ENCODE assay signal across 8 cellular contexts in the genomic region with DNA sequence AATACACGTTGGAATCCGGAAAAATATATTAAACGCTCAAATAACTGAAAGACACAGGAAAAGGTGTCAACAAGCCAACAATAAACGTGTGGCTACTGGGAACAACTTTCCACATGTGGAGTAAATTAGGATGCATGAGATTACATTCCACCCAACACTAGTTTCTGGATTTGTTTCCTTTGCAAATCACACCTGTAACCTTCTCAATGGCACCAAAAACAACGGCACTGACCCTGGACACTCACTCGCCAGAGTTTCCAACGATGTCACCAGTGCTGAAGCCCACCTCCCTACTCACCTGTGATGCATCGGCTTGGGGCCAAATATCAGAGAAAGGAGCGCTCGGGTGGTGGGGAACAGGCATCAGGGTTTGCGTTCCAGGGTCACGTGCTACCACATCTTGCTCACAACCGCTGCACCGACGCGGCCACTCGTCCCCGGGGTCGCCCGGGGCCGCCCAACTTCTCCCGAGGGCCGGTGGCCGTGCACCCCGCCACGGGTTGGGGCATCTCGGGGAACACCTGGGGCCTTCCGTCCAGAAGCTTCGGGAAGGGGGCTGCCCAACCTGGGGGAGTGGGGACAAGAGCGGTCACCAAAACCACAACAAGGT. TPM values are rescaled to one million over a fixed set of nuclear protein-coding genes. Genes with fewer than 3 reads are reported as not detected.
DNase-seq lines count a peak whose midpoint lies in the region; ATAC-seq, FAIRE-seq and TF ChIP-seq lines count a peak whose summit lies in the region.

No MANE protein-coding gene starts in this region.

- H3K27ac Mint-ChIP-seq in CD14-positive monocyte: peak overlapping the region; percentile 73 to 90 (median 85)

- intact Hi-C loops in CD14-positive monocyte (cut with micrococcal nuclease): loop anchor here (5.0 to 10.0 kb wide), 3 partner anchors 73 to 124 kb away; a partner anchor contains a TSS

- H3K4me1 Mint-ChIP-seq in CD14-positive monocyte: peaks cover 28% of the 10 kb centered on the region

- TF ChIP-seq CTCF in CD14-positive monocyte (IDR thresholded peaks at IDR 0.05) (no peak), bronchial epithelial cell (IDR thresholded peaks at IDR 0.05; ENCODE audit: insufficient read depth, low read length, severe bottlenecking) (no peak)

- H3K27me3 ChIP-seq in bronchial epithelial cell (ENCODE audit: control insufficient read depth, insufficient read depth, low read length): no peaks in the 10 kb centered on the region

- peak; percentile 16 for ATAC-seq in GM19397 (IDR thresholded peaks at IDR 0.05; ENCODE audit: unreplicated experiment)
- ATAC-seq in HG03442 (IDR thresholded peaks at IDR 0.05; ENCODE audit: unreplicated experiment): peak; percentile 19
- ATAC-seq in SK-N-SH treated with all-trans-retinoic acid at 6 μM for 48 hours: peak; percentile 14; the same call in 2 of the 3 replicates
- ATAC-seq in left lobe of liver: peak; percentile 4

- peak; percentile 48 for DNase-seq in CD14-positive monocyte (ENCODE audit: low spot score)
- peak; percentile 8 for DNase-seq in bronchial epithelial cell (ENCODE audit: low read depth)
- no peak for DNase-seq in left lobe of liver (ENCODE audit: low spot score)
- peak; percentile 10 to 27 for DNase-seq in stimulated activated CD4-positive, alpha-beta T cell treated with anti-CD3 and anti-CD28 coated beads, Interleukin-4, amount 100 ng/mL, for 48 hours (ENCODE audit: low read depth in 2 of 2)
- DNase-seq in HuH-7.5 (ENCODE audit: low spot score): no peak

- peak overlapping the region; percentile 57 for H3K4me3 ChIP-seq in bronchial epithelial cell (ENCODE audit: low read depth, low read length)

- H3K27me3 Mint-ChIP-seq in CD14-positive monocyte (ENCODE audit: low read depth in 3 of 3): peaks cover 0 to 9% (median 4%) of the 10 kb centered on the region in 3 donors

- peak overlapping the region; percentile 85 to 90 for H3K4me3 Mint-ChIP-seq in CD14-positive monocyte

- peaks cover 17 to 22% of the 10 kb centered on the region in 2 donors for H3K36me3 Mint-ChIP-seq in CD14-positive monocyte

- H3K9me3 Mint-ChIP-seq in CD14-positive monocyte: peaks cover 0 to 8% (median 3%) of the 10 kb centered on the region in 7 donors

- FAIRE-seq in bronchial epithelial cell (lab: Jason Lieb, UNC): no peak

- H3K36me3 ChIP-seq in bronchial epithelial cell (ENCODE audit: control insufficient read depth, insufficient read depth, low read length): peaks cover 7% of the 10 kb centered on the region

TF ChIP-seq in SK-N-SH treated with all-trans-retinoic acid at 6 μM for 48 hours, 23 proteins besides CTCF, POLR2A, EP300 and RAD21:
- TF ChIP-seq, protein P1, sequence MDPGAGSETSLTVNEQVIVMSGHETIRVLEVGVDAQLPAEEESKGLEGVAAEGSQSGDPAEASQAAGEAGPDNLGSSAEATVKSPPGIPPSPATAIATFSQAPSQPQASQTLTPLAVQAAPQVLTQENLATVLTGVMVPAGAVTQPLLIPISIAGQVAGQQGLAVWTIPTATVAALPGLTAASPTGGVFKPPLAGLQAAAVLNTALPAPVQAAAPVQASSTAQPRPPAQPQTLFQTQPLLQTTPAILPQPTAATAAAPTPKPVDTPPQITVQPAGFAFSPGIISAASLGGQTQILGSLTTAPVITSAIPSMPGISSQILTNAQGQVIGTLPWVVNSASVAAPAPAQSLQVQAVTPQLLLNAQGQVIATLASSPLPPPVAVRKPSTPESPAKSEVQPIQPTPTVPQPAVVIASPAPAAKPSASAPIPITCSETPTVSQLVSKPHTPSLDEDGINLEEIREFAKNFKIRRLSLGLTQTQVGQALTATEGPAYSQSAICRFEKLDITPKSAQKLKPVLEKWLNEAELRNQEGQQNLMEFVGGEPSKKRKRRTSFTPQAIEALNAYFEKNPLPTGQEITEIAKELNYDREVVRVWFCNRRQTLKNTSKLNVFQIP (CRISPR knock-in tag; IDR thresholded peaks at IDR 0.05; ENCODE audit: borderline replicate concordance, low read depth): no peak
- no peak for TF ChIP-seq BACH2 (CRISPR knock-in tag; IDR thresholded peaks at IDR 0.05; ENCODE audit: borderline replicate concordance)
- TF ChIP-seq, protein P2, sequence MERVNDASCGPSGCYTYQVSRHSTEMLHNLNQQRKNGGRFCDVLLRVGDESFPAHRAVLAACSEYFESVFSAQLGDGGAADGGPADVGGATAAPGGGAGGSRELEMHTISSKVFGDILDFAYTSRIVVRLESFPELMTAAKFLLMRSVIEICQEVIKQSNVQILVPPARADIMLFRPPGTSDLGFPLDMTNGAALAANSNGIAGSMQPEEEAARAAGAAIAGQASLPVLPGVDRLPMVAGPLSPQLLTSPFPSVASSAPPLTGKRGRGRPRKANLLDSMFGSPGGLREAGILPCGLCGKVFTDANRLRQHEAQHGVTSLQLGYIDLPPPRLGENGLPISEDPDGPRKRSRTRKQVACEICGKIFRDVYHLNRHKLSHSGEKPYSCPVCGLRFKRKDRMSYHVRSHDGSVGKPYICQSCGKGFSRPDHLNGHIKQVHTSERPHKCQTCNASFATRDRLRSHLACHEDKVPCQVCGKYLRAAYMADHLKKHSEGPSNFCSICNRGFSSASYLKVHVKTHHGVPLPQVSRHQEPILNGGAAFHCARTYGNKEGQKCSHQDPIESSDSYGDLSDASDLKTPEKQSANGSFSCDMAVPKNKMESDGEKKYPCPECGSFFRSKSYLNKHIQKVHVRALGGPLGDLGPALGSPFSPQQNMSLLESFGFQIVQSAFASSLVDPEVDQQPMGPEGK (CRISPR knock-in tag; IDR thresholded peaks at IDR 0.05; ENCODE audit: borderline replicate concordance): no peak

RNA-seq across cellular contexts. Expression of a gene that starts 0.6 kb away (rescaled TPM):
- polyA plus RNA-seq in CD14-positive monocyte: 1 to 10 TPM; 6.5 to 7.0 TPM
- total RNA-seq in bronchial epithelial cell (21.3 and 21.9 TPM in 2 replicates), left lobe of liver (7.6 TPM)

RNA-seq across cellular contexts. Expression of a gene that starts 14.2 kb away (rescaled TPM):
- not detected for polyA plus RNA-seq in CD14-positive monocyte
- total RNA-seq in bronchial epithelial cell (not detected in 2 replicates), left lobe of liver (not detected)

Comparison
In these comparisons a context has a peak if more than half of its experiments do, and no peak if none do; other contexts are left out.
1. DNase-seq: peak in CD14-positive monocyte (single experiment), bronchial epithelial cell (single experiment) and stimulated activated CD4-positive, alpha-beta T cell treated with anti-CD3 and anti-CD28 coated beads, Interleukin-4, amount 100 ng/mL, for 48 hours (2 of 2); none in left lobe of liver (single experiment) and HuH-7.5 (single experiment).
2. Peak in every context shown above with its lines, with median percentiles within 50 percentile points of each other: ATAC-seq.